8 cellular contexts compared by ENCODE assay signal in the genomic region with DNA sequence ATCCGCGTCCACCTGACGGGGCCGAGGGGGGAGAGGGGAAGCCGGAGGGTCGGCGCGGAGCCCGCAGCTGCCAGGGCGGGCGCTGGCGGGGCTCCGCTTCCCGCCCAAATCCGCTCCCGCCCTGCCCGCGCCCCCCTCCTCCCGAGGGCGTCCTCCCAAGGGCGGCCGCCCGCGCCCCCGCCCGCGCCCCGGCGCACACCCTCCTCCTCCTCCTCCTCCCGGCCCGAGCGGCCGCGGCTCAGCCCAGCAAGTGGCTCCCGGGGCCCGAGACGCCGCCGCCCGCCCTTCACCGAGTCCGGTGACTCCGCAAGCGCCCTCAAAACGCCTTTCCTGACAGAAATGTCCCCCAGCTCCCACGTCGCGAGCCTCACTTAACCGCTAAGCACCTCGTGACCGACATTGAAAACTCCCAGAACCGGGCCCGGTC. TPM values are rescaled to one million over a fixed set of nuclear protein-coding genes. Genes with fewer than 3 reads are reported as not detected.
DNase-seq lines count a peak whose midpoint lies in the region; ATAC-seq, FAIRE-seq and TF ChIP-seq lines count a peak whose summit lies in the region.

No MANE protein-coding gene starts in this region.

- peaks cover 9% of the 10 kb centered on the region for H4K20me1 ChIP-seq in smooth muscle cell (ENCODE audit: low read depth)

- TF ChIP-seq POLR2A in body of pancreas (IDR thresholded peaks at IDR 0.05) = no peak

- H3K9ac ChIP-seq in smooth muscle cell (ENCODE audit: low read depth) = peak overlapping the region; percentile 86

- H3K27ac ChIP-seq in SJCRH30 (peak overlapping the region; percentile 99), body of pancreas (peak overlapping the region; percentile 85 to 99 (median 96)), smooth muscle cell (ENCODE audit: low read depth) (peak overlapping the region; percentile 86)

- H3K4me2 ChIP-seq in smooth muscle cell = peak overlapping the region; percentile 92

- DNase-seq in GDM1 (lab: John Stamatoyannopoulos, UW) (peak; percentile 30), SJCRH30 (peak; percentile 37 to 43), body of pancreas (peak; percentile 58 to 73 (median 62)), iPS-NIHi11 (ENCODE audit: low spot score) (peak; percentile 54), smooth muscle cell (lab: John Stamatoyannopoulos, UW; ENCODE audit: unreplicated experiment) (no peak), RCC 7860 (ENCODE audit: low spot score) (no peak)

- ATAC-seq in HG02571 (IDR thresholded peaks at IDR 0.05; ENCODE audit: unreplicated experiment) = peak; percentile 5
- ATAC-seq in body of pancreas = peak; percentile 36
- ATAC-seq in HG03039 (IDR thresholded peaks at IDR 0.05; ENCODE audit: unreplicated experiment) = no peak

- H3K4me3 ChIP-seq in SJCRH30 (peak overlapping the region; percentile 94), body of pancreas (peak overlapping the region; percentile 71 to 72), smooth muscle cell (peak overlapping the region; percentile 82)

- H3K9me3 ChIP-seq in SJCRH30 (replicated peaks) (no peaks in the 10 kb centered on the region), body of pancreas (no peaks in the 10 kb centered on the region), smooth muscle cell (replicated peaks; ENCODE audit: low read depth) (no peaks in the 10 kb centered on the region)

- no peaks in the 10 kb centered on the region; the same call in 1 of the 2 replicates for H3K27me3 ChIP-seq in SJCRH30
- no peaks in the 10 kb centered on the region for H3K27me3 ChIP-seq in body of pancreas
- H3K27me3 ChIP-seq in smooth muscle cell (ENCODE audit: low read depth) = no peaks in the 10 kb centered on the region

- WGBS in body of pancreas, 2 donors = 0 to 1% methylated on average over 18 to 42 of the region's 53 CpGs
- WGBS in smooth muscle cell (ENCODE audit: low lambda C conversion rate) = 2% methylated on average over 11 of the region's 53 CpGs

- TF ChIP-seq CTCF in body of pancreas (IDR thresholded peaks at IDR 0.05) = no peak
- no peak for TF ChIP-seq CTCF in smooth muscle cell (IDR thresholded peaks at IDR 0.05; ENCODE audit: borderline replicate concordance, insufficient read depth, poor library complexity, severe bottlenecking)

- peaks cover 6% of the 10 kb centered on the region for H3K4me1 ChIP-seq in SJCRH30
- H3K4me1 ChIP-seq in body of pancreas = peaks cover 20% of the 10 kb centered on the region
- H3K4me1 ChIP-seq in smooth muscle cell (ENCODE audit: low read depth) = peaks cover 35% of the 10 kb centered on the region

- intact Hi-C loops in body of pancreas (cut with DNase I) = no loop called here

- peaks cover 43% of the 10 kb centered on the region for H3K36me3 ChIP-seq in SJCRH30
- H3K36me3 ChIP-seq in body of pancreas (replicated peaks in 1 of 2; ENCODE audit: insufficient read depth in 1 of 2, low read depth in 2 of 2) = no peaks in the 10 kb centered on the region
- peaks cover 5% of the 10 kb centered on the region for H3K36me3 ChIP-seq in smooth muscle cell (ENCODE audit: low read depth)

- peaks cover 14% of the 10 kb centered on the region for H3F3A ChIP-seq in smooth muscle cell (ENCODE audit: low read depth)

- FAIRE-seq in RCC 7860 (lab: Jason Lieb, UNC) = no peak

- H2AFZ ChIP-seq in smooth muscle cell (ENCODE audit: low read depth) = peak overlapping the region; percentile 85

- peaks cover 39% of the 10 kb centered on the region for H3K79me2 ChIP-seq in smooth muscle cell (ENCODE audit: low read depth)

RNA-seq across cellular contexts. Expression of a gene that starts 0.5 kb away (rescaled TPM):
- total RNA-seq in SJCRH30 (2014; rRNA removed; shearing (Covaris generic)) = 281 and 327 TPM in 2 replicates
- total RNA-seq in body of pancreas = 10 to 100 TPM; 16.2 to 18.7 TPM
- total RNA-seq in smooth muscle cell = 22.6 and 27.4 TPM in 2 replicates
- 50.1 and 54.9 TPM in 2 replicates for polyA plus RNA-seq in smooth muscle cell

RNA-seq across cellular contexts. Expression of a gene that starts 37.1 kb away (rescaled TPM):
- total RNA-seq in SJCRH30 (2014; rRNA removed; shearing (Covaris generic)) = 29.0 and 30.6 TPM in 2 replicates
- total RNA-seq in body of pancreas = 10 to 100 TPM; 10.2 to 10.6 TPM
- 18.6 and 19.6 TPM in 2 replicates for total RNA-seq in smooth muscle cell
- polyA plus RNA-seq in smooth muscle cell = 33.8 and 35.2 TPM in 2 replicates

Comparison
In these comparisons a context has a peak if more than half of its experiments do, and no peak if none do; other contexts are left out.
1. DNase-seq: peak in GDM1 (single experiment), SJCRH30 (2 of 2), body of pancreas (4 of 4) and iPS-NIHi11 (single experiment); none in smooth muscle cell (single experiment) and RCC 7860 (single experiment).
2. Peak in every context shown above with its lines, with median percentiles within 50 percentile points of each other: H3K27ac ChIP-seq and H3K4me3 ChIP-seq.